7 cellular contexts compared by ENCODE assay signal in genomic region chr11:66510990-66511339, GRCh38. TPM values are rescaled to one million over a fixed set of nuclear protein-coding genes. Genes with fewer than 3 reads are reported as not detected.
DNase-seq lines count a peak whose midpoint lies in the region; ATAC-seq, FAIRE-seq and TF ChIP-seq lines count a peak whose summit lies in the region.

No MANE protein-coding gene starts in this region.

- peak overlapping the region; percentile 71 to 95 for H3K9ac ChIP-seq in kidney (ENCODE audit: low read length in 2 of 2)

- H3K9me3 Mint-ChIP-seq in activated T-helper 2 cell treated with anti-CD3 and anti-CD28 coated beads, Interferon-gamma antibody, Interleukin-2, Interleukin-4, amounts not matched to agents 10 μg/mL and 5 μg/mL and 100 μg/mL, durations not matched to agents 14 hours and 24 hours and 36 hours: no peaks in the 10 kb centered on the region

- DNase-seq in activated T-helper 2 cell treated with anti-CD3 and anti-CD28 coated beads, Interferon-gamma antibody, Interleukin-2, Interleukin-4, amounts not matched to agents 10 μg/mL and 5 μg/mL and 100 μg/mL, durations not matched to agents 14 hours and 24 hours and 36 hours (ENCODE audit: low spot score): no peak
- DNase-seq in kidney: no peak
- no peak for DNase-seq in stomach
- DNase-seq in NCI-H748 (lab: John Stamatoyannopoulos, UW; ENCODE audit: unreplicated experiment): no peak
- DNase-seq in GM12892 (ENCODE audit: insufficient read length): no peak
- no peak for DNase-seq in NCI-H2081 treated with DMSO at 0.1 percent for 48 hours (lab: John Stamatoyannopoulos, UW)

- no peaks in the 10 kb centered on the region for H3K27me3 Mint-ChIP-seq in activated T-helper 2 cell treated with anti-CD3 and anti-CD28 coated beads, Interferon-gamma antibody, Interleukin-2, Interleukin-4, amounts not matched to agents 10 μg/mL and 5 μg/mL and 100 μg/mL, durations not matched to agents 14 hours and 24 hours and 36 hours (ENCODE audit: low read depth)

- H3K27me3 ChIP-seq in stomach: no peaks in the 10 kb centered on the region

- no peaks in the 10 kb centered on the region for H3K9me3 ChIP-seq in kidney (ENCODE audit: control insufficient read depth in 1 of 2, low read length in 2 of 2)
- no peaks in the 10 kb centered on the region for H3K9me3 ChIP-seq in stomach

- peak; percentile 13 for ATAC-seq in HG03159 (IDR thresholded peaks at IDR 0.05; ENCODE audit: unreplicated experiment)

- WGBS in stomach, 5 donors: 1 to 8% (median 5%) methylated on average over 5 of the region's 5 CpGs

- no peak overlapping the region for H3K27ac Mint-ChIP-seq in activated T-helper 2 cell treated with anti-CD3 and anti-CD28 coated beads, Interferon-gamma antibody, Interleukin-2, Interleukin-4, amounts not matched to agents 10 μg/mL and 5 μg/mL and 100 μg/mL, durations not matched to agents 14 hours and 24 hours and 36 hours

- TF ChIP-seq POLR2A in stomach (IDR thresholded peaks at IDR 0.05) (no peak), GM12892 (IDR thresholded peaks at IDR 0.05; ENCODE audit: low read depth, low read length) (no peak)

- H3K4me1 ChIP-seq in kidney (ENCODE audit: control insufficient read depth in 1 of 2, insufficient read depth in 1 of 2, low read depth in 1 of 2, low read length in 2 of 2) (peaks cover 8 to 11% of the 10 kb centered on the region in 2 donors), stomach (peaks cover 8 to 31% (median 15%) of the 10 kb centered on the region in 4 donors)

- H3K36me3 ChIP-seq in kidney (ENCODE audit: control insufficient read depth in 1 of 2, insufficient read depth in 2 of 2, low read length in 2 of 2): peaks cover 5% of the 10 kb centered on the region in 2 donors
- peaks cover 0 to 53% (median 48%) of the 10 kb centered on the region in 4 donors for H3K36me3 ChIP-seq in stomach

- peaks cover 19% of the 10 kb centered on the region for H3K36me3 Mint-ChIP-seq in activated T-helper 2 cell treated with anti-CD3 and anti-CD28 coated beads, Interferon-gamma antibody, Interleukin-2, Interleukin-4, amounts not matched to agents 10 μg/mL and 5 μg/mL and 100 μg/mL, durations not matched to agents 14 hours and 24 hours and 36 hours (ENCODE audit: low read depth)

- H3K4me1 Mint-ChIP-seq in activated T-helper 2 cell treated with anti-CD3 and anti-CD28 coated beads, Interferon-gamma antibody, Interleukin-2, Interleukin-4, amounts not matched to agents 10 μg/mL and 5 μg/mL and 100 μg/mL, durations not matched to agents 14 hours and 24 hours and 36 hours (ENCODE audit: low read depth): peaks cover 10% of the 10 kb centered on the region

- FAIRE-seq in kidney (lab: Jason Lieb, UNC): no peak
- no peak for FAIRE-seq in GM12892 (lab: Jason Lieb, UNC)

- TF ChIP-seq CTCF in kidney (IDR thresholded peaks at IDR 0.05; ENCODE audit: borderline replicate concordance, extremely low read depth, insufficient read depth) (no peak), stomach (IDR thresholded peaks at IDR 0.05) (no peak)

- no peak overlapping the region for H3K27ac ChIP-seq in kidney (ENCODE audit: low read depth in 2 of 2, low read length in 2 of 2)
- peak overlapping the region in 3 of 5 donors; percentile 65 to 74 (median 73) for H3K27ac ChIP-seq in stomach

- H3K4me3 ChIP-seq in kidney (ENCODE audit: low read length in 2 of 2) (peak overlapping the region; percentile 99 to 100), stomach (peak overlapping the region; percentile 76 to 99 (median 88))

- intact Hi-C loops in activated T-helper 2 cell treated with anti-CD3 and anti-CD28 coated beads, Interferon-gamma antibody, Interleukin-2, Interleukin-4, amounts not matched to agents 10 μg/mL and 5 μg/mL and 100 μg/mL, durations not matched to agents 14 hours and 24 hours and 36 hours (cut with micrococcal nuclease): no loop called here
- intact Hi-C loops in kidney (cut with DNase I): no loop called here
- intact Hi-C loops in stomach (cut with DNase I; ENCODE audit: low total_unique reads): no loop called here

- H3K4me3 Mint-ChIP-seq in activated T-helper 2 cell treated with anti-CD3 and anti-CD28 coated beads, Interferon-gamma antibody, Interleukin-2, Interleukin-4, amounts not matched to agents 10 μg/mL and 5 μg/mL and 100 μg/mL, durations not matched to agents 14 hours and 24 hours and 36 hours (ENCODE audit: low read depth): peak overlapping the region; percentile 87

- no peak for TF ChIP-seq EP300 in stomach (IDR thresholded peaks at IDR 0.05)

RNA-seq across cellular contexts. Expression of gene BBS1, which starts 0.5 kb away (rescaled TPM):
- 12.6 and 14.9 TPM in 2 replicates for total RNA-seq in activated T-helper 2 cell treated with anti-CD3 and anti-CD28 coated beads, Interferon-gamma antibody, Interleukin-2, Interleukin-4, amounts not matched to agents 10 μg/mL and 5 μg/mL and 100 μg/mL, durations not matched to agents 14 hours and 24 hours and 36 hours
- total RNA-seq in kidney (85.4 TPM), stomach (100 to 1,000 TPM in 1 of 5 donors, 10 to 100 TPM in 4; 13.6 to 138 (median 44.3) TPM)
- polyA plus RNA-seq in kidney (ENCODE audit: insufficient read depth, low read depth, low replicate concordance) (30.1 TPM), stomach (10 to 100 TPM; 12.3 to 12.4 (median 12.4) TPM)
- polyA plus RNA-seq in GM12892 (2012; ENCODE audit: missing spikeins): 15.3 TPM

RNA-seq across cellular contexts. Expression of gene DPP3, which starts 30.7 kb away (rescaled TPM):
- 109 and 119 TPM in 2 replicates for total RNA-seq in activated T-helper 2 cell treated with anti-CD3 and anti-CD28 coated beads, Interferon-gamma antibody, Interleukin-2, Interleukin-4, amounts not matched to agents 10 μg/mL and 5 μg/mL and 100 μg/mL, durations not matched to agents 14 hours and 24 hours and 36 hours
- total RNA-seq in kidney (41.7 TPM), stomach (100 to 1,000 TPM in 2 of 5 donors, 10 to 100 TPM in 3; 14.0 to 320 (median 42.3) TPM)
- polyA plus RNA-seq in kidney (ENCODE audit: insufficient read depth, low read depth, low replicate concordance) (32.9 TPM), stomach (10 to 100 TPM; 20.0 to 26.9 (median 26.4) TPM)
- polyA plus RNA-seq in GM12892 (2012; ENCODE audit: missing spikeins): 32.4 TPM

RNA-seq across cellular contexts. Expression of gene ZDHHC24, which starts 34.9 kb away (rescaled TPM):
- total RNA-seq in activated T-helper 2 cell treated with anti-CD3 and anti-CD28 coated beads, Interferon-gamma antibody, Interleukin-2, Interleukin-4, amounts not matched to agents 10 μg/mL and 5 μg/mL and 100 μg/mL, durations not matched to agents 14 hours and 24 hours and 36 hours: 14.0 and 14.4 TPM in 2 replicates
- total RNA-seq in kidney (18.7 TPM), stomach (10 to 100 TPM in 2 of 5 donors, 1 to 10 TPM in 3; 6.8 to 73.9 (median 8.9) TPM)
- polyA plus RNA-seq in kidney (ENCODE audit: insufficient read depth, low read depth, low replicate concordance) (13.2 TPM), stomach (1 to 10 TPM; 2.6 to 6.5 (median 4.3) TPM)
- 3.2 TPM for polyA plus RNA-seq in GM12892 (2012; ENCODE audit: missing spikeins)

RNA-seq across cellular contexts. Expression of gene ACTN3, which starts 35.7 kb away (rescaled TPM):
- total RNA-seq in activated T-helper 2 cell treated with anti-CD3 and anti-CD28 coated beads, Interferon-gamma antibody, Interleukin-2, Interleukin-4, amounts not matched to agents 10 μg/mL and 5 μg/mL and 100 μg/mL, durations not matched to agents 14 hours and 24 hours and 36 hours: 0.07 and 0.14 TPM in 2 replicates
- total RNA-seq in kidney (0.16 TPM), stomach (not detected)
- polyA plus RNA-seq in kidney (ENCODE audit: insufficient read depth, low read depth, low replicate concordance) (not detected), stomach (under 1 TPM in 2 of 3 donors, not detected in 1; 0.03 to 0.92 TPM)
- 0.34 TPM for polyA plus RNA-seq in GM12892 (2012; ENCODE audit: missing spikeins)

RNA-seq across cellular contexts. Expression of gene PELI3, which starts 44.3 kb away (rescaled TPM):
- 14.6 and 15.7 TPM in 2 replicates for total RNA-seq in activated T-helper 2 cell treated with anti-CD3 and anti-CD28 coated beads, Interferon-gamma antibody, Interleukin-2, Interleukin-4, amounts not matched to agents 10 μg/mL and 5 μg/mL and 100 μg/mL, durations not matched to agents 14 hours and 24 hours and 36 hours
- 8.1 TPM for total RNA-seq in kidney
- polyA plus RNA-seq in kidney (ENCODE audit: insufficient read depth, low read depth, low replicate concordance): 9.1 TPM
- total RNA-seq in stomach: 10 to 100 TPM in 1 of 5 donors, 1 to 10 TPM in 3, under 1 TPM in 1; 0.58 to 11.2 (median 6.4) TPM
- 1 to 10 TPM; 7.3 to 9.8 (median 9.3) TPM for polyA plus RNA-seq in stomach
- 1.9 TPM for polyA plus RNA-seq in GM12892 (2012; ENCODE audit: missing spikeins)

Comparison
In these comparisons a context has a peak if more than half of its experiments do, and no peak if none do; other contexts are left out.
1. H3K27ac ChIP-seq: peak in stomach (3 of 5); none in kidney (0 of 2).